In the genomic region with DNA sequence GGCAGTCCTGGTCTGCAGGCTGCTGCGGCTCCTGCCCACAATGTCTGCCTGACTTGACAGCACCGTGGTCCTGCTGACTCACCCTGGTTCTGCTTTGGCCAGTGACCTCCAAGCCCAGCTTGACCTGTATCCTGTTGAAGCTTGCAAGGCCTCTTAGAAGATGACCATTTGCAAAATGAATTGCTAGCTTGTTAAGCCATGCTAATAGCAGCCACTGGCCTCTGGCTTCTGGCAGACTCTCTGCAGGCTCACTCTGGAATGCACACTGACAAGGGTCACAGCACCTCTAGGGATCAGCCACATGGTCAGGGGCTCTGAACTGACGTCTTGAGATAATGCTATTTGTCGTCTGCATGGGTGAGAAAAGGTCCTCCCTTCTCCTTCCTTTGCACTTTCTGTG, we compare ENCODE assay signal across 20 cellular contexts. TPM values are rescaled to one million over a fixed set of nuclear protein-coding genes. Genes with fewer than 3 reads are reported as not detected.
DNase-seq lines count a peak whose midpoint lies in the region; ATAC-seq and TF ChIP-seq lines count a peak whose summit lies in the region.
"Had no signal": no experiment of that assay in that cellular context is flagged by ENCODE, and none has a peak within 500 bp of the region (broad histone marks: within the 10 kb centered on the region; RNA-seq: fewer than 3 reads in every experiment).

No MANE protein-coding gene starts in this region.

- DNase-seq in natural killer cell treated with Interleukin-12 subunit alpha and Interleukin-12 subunit beta and Interleukin-15 and Interleukin-18, amount 100 ng/mL, for 72 hours (ENCODE audit: low spot score): peak; percentile 40
- DNase-seq in natural killer cell (no peak), mesenteric fat pad (ENCODE audit: low spot score) (peak; percentile 82), upper lobe of right lung (peak; percentile 30), NCI-H2107 treated with DMSO at 0.1 percent for 48 hours (lab: John Stamatoyannopoulos, UW; ENCODE audit: unreplicated experiment) (no peak), brain microvascular endothelial cell (no peak)
- DNase-seq: 8988T; CD4-positive, alpha-beta memory T cell; DMS153; DMS79; GF-D8; GM23248 had no signal

- H3K4me3 ChIP-seq in upper lobe of right lung (no peak overlapping the region), brain microvascular endothelial cell (ENCODE audit: low read depth, low read length) (no peak overlapping the region)
- H3K4me3 ChIP-seq: BLaER1, GM23248, HAP-1 had no signal

- H3K27me3 ChIP-seq in upper lobe of right lung (peaks cover 8% of the 10 kb centered on the region), brain microvascular endothelial cell (replicated peaks) (peaks cover 13% of the 10 kb centered on the region)
- H3K27me3 ChIP-seq: BLaER1 had no signal

- no peak overlapping the region for H3K27ac ChIP-seq in upper lobe of right lung
- no peak overlapping the region for H3K27ac ChIP-seq in brain microvascular endothelial cell
- H3K27ac ChIP-seq: BLaER1, GM23248 had no signal

- H3K4me1 Mint-ChIP-seq in natural killer cell treated with Interleukin-12 subunit alpha and Interleukin-12 subunit beta and Interleukin-15 and Interleukin-18, amount 100 ng/mL, for 72 hours (ENCODE audit: low read depth in 2 of 2): no peaks in the 10 kb centered on the region
- H3K4me1 Mint-ChIP-seq in natural killer cell: no peaks in the 10 kb centered on the region
- H3K4me1 Mint-ChIP-seq: CD14-positive monocyte; CD4-positive, alpha-beta memory T cell had no signal

- no peaks in the 10 kb centered on the region for H3K9me3 Mint-ChIP-seq in natural killer cell treated with Interleukin-12 subunit alpha and Interleukin-12 subunit beta and Interleukin-15 and Interleukin-18, amount 100 ng/mL, for 72 hours
- no peaks in the 10 kb centered on the region for H3K9me3 Mint-ChIP-seq in natural killer cell

- H3K36me3 Mint-ChIP-seq in natural killer cell treated with Interleukin-12 subunit alpha and Interleukin-12 subunit beta and Interleukin-15 and Interleukin-18, amount 100 ng/mL, for 72 hours: no peaks in the 10 kb centered on the region
- no peaks in the 10 kb centered on the region for H3K36me3 Mint-ChIP-seq in natural killer cell
- H3K36me3 Mint-ChIP-seq: CD14-positive monocyte; CD4-positive, alpha-beta memory T cell had no signal

- no peak overlapping the region for H3K4me3 Mint-ChIP-seq in natural killer cell treated with Interleukin-12 subunit alpha and Interleukin-12 subunit beta and Interleukin-15 and Interleukin-18, amount 100 ng/mL, for 72 hours
- H3K4me3 Mint-ChIP-seq in natural killer cell: no peak overlapping the region
- H3K4me3 Mint-ChIP-seq: CD14-positive monocyte; CD4-positive, alpha-beta memory T cell had no signal

- H3K9me3 ChIP-seq in upper lobe of right lung: no peaks in the 10 kb centered on the region

- no peak overlapping the region for H3K27ac Mint-ChIP-seq in natural killer cell treated with Interleukin-12 subunit alpha and Interleukin-12 subunit beta and Interleukin-15 and Interleukin-18, amount 100 ng/mL, for 72 hours
- no peak overlapping the region for H3K27ac Mint-ChIP-seq in natural killer cell
- H3K27ac Mint-ChIP-seq: CD14-positive monocyte had no signal

- no peak for TF ChIP-seq CTCF in natural killer cell (IDR thresholded peaks at IDR 0.05)
- no peak for TF ChIP-seq CTCF in upper lobe of right lung (IDR thresholded peaks at IDR 0.05)
- no peak for TF ChIP-seq CTCF in brain microvascular endothelial cell (IDR thresholded peaks at IDR 0.05; ENCODE audit: low read depth, low read length, missing control alignments)

- no peaks in the 10 kb centered on the region for H3K4me1 ChIP-seq in upper lobe of right lung
- H3K4me1 ChIP-seq: BLaER1, HAP-1 had no signal

- in situ Hi-C loops in brain microvascular endothelial cell (cut with HindIII; ENCODE audit: low pct_ligation_motif_present, low sequenced_read_pairs): no loop called here

- intact Hi-C loops in natural killer cell (cut with micrococcal nuclease) (no loop called here), upper lobe of right lung (cut with DNase I) (loop anchor here (10.0 kb wide), 1 partner anchor 557 kb away; no protein-coding TSS in a partner anchor)

- H3K36me3 ChIP-seq in upper lobe of right lung: no peaks in the 10 kb centered on the region
- no peaks in the 10 kb centered on the region for H3K36me3 ChIP-seq in brain microvascular endothelial cell (replicated peaks)
- H3K36me3 ChIP-seq: BLaER1, HAP-1 had no signal

- peaks cover 25 to 35% of the 10 kb centered on the region in 2 donors for H3K27me3 Mint-ChIP-seq in natural killer cell treated with Interleukin-12 subunit alpha and Interleukin-12 subunit beta and Interleukin-15 and Interleukin-18, amount 100 ng/mL, for 72 hours
- H3K27me3 Mint-ChIP-seq in natural killer cell (ENCODE audit: low read depth in 2 of 2): peaks cover 26 to 57% of the 10 kb centered on the region in 2 donors

- no peak for ATAC-seq in natural killer cell treated with Interleukin-12 subunit alpha and Interleukin-12 subunit beta and Interleukin-15 and Interleukin-18, amount 100 ng/mL, for 72 hours
- ATAC-seq in natural killer cell: no peak
- ATAC-seq in upper lobe of right lung: no peak
- ATAC-seq in HG02798 (IDR thresholded peaks at IDR 0.05; ENCODE audit: poor library complexity, unreplicated experiment): no peak

RNA-seq across cellular contexts. Expression of a gene that starts 25.9 kb away (rescaled TPM):
- not detected for total RNA-seq in natural killer cell treated with Interleukin-12 subunit alpha and Interleukin-12 subunit beta and Interleukin-15 and Interleukin-18, amount 100 ng/mL, for 72 hours
- total RNA-seq in natural killer cell: not detected
- total RNA-seq in mesenteric fat pad: 1.1 TPM
- 0.17 TPM for total RNA-seq in upper lobe of right lung
- total RNA-seq: A673; CD4-positive, alpha-beta memory T cell; Daoy; H4; HT-29 had no signal

Comparison
In these comparisons a context has a peak if more than half of its experiments do, and no peak if none do; other contexts are left out.
1. DNase-seq: peak in natural killer cell treated with Interleukin-12 subunit alpha and Interleukin-12 subunit beta and Interleukin-15 and Interleukin-18, amount 100 ng/mL, for 72 hours (single experiment), mesenteric fat pad (single experiment) and upper lobe of right lung (single experiment); none in natural killer cell (single experiment), NCI-H2107 treated with DMSO at 0.1 percent for 48 hours (single experiment) and brain microvascular endothelial cell (single experiment).